1 cellular context compared by ENCODE assay signal in genomic region chr20:38748097-38748862, GRCh38.
TF ChIP-seq lines count a peak whose summit lies in the region.

Gene ACTR5, plus strand, starts transcription at chr20:38748460. Its CDS starts 19 bp downstream, at chr20:38748479.

TF ChIP-seq in HepG2, 621 proteins besides CTCF, POLR2A, EP300 and RAD21 (continued from another document and continues in another):
- TF ChIP-seq, protein P1, sequence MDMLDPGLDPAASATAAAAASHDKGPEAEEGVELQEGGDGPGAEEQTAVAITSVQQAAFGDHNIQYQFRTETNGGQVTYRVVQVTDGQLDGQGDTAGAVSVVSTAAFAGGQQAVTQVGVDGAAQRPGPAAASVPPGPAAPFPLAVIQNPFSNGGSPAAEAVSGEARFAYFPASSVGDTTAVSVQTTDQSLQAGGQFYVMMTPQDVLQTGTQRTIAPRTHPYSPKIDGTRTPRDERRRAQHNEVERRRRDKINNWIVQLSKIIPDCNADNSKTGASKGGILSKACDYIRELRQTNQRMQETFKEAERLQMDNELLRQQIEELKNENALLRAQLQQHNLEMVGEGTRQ (IDR thresholded peaks at IDR 0.05; ENCODE audit: low read depth, low read length), result no peak
- TF ChIP-seq, protein P1 (CRISPR knock-in tag; IDR thresholded peaks at IDR 0.05; ENCODE audit: borderline replicate concordance), result no peak
- TF ChIP-seq PRMT3 (CRISPR knock-in tag; IDR thresholded peaks at IDR 0.05; ENCODE audit: borderline replicate concordance, low read depth), result 0 out of 2 replicates have a peak, but pooled peaks have one; percentile 84
- TF ChIP-seq CREB1 (IDR thresholded peaks at IDR 0.05), result peak; percentile 89
- TF ChIP-seq CREB1 (CRISPR knock-in tag; IDR thresholded peaks at IDR 0.05), result no peak
- TF ChIP-seq PHF5A (CRISPR knock-in tag; IDR thresholded peaks at IDR 0.05; ENCODE audit: low read depth, unreplicated experiment), result peak; percentile 66
- TF ChIP-seq REPIN1 (CRISPR knock-in tag; IDR thresholded peaks at IDR 0.05; ENCODE audit: borderline replicate concordance, low read depth), result peak; percentile 98
- peak; percentile 70 for TF ChIP-seq ZNF792 (CRISPR knock-in tag; IDR thresholded peaks at IDR 0.05)
- TF ChIP-seq TFDP1 (CRISPR knock-in tag; IDR thresholded peaks at IDR 0.05; ENCODE audit: borderline replicate concordance), result peak; percentile 84; the same call in 1 of the 2 replicates
- peak; percentile 98 for TF ChIP-seq ZNF691 (CRISPR knock-in tag; IDR thresholded peaks at IDR 0.05; ENCODE audit: borderline replicate concordance, low read depth)
- TF ChIP-seq TOE1 (CRISPR knock-in tag; IDR thresholded peaks at IDR 0.05), result peak; percentile 83; the same call in 1 of the 2 replicates
- TF ChIP-seq ZMYM2 (CRISPR knock-in tag; IDR thresholded peaks at IDR 0.05), result 0 out of 2 replicates have a peak, but pooled peaks have one; percentile 2
- TF ChIP-seq ZSCAN29 (CRISPR knock-in tag; conservative IDR thresholded peaks at IDR 0.05), result peak; percentile 83; the same call in 1 of the 2 replicates
- peak; percentile 99 for TF ChIP-seq DNMT1 (CRISPR knock-in tag; IDR thresholded peaks at IDR 0.05)
- TF ChIP-seq, protein P2, sequence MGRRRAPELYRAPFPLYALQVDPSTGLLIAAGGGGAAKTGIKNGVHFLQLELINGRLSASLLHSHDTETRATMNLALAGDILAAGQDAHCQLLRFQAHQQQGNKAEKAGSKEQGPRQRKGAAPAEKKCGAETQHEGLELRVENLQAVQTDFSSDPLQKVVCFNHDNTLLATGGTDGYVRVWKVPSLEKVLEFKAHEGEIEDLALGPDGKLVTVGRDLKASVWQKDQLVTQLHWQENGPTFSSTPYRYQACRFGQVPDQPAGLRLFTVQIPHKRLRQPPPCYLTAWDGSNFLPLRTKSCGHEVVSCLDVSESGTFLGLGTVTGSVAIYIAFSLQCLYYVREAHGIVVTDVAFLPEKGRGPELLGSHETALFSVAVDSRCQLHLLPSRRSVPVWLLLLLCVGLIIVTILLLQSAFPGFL (CRISPR knock-in tag; IDR thresholded peaks at IDR 0.05), result peak; percentile 97; the same call in 1 of the 2 replicates
- TF ChIP-seq GATAD2A (CRISPR knock-in tag; IDR thresholded peaks at IDR 0.05), result no peak
- no peak for TF ChIP-seq AGO1 (IDR thresholded peaks at IDR 0.05; ENCODE audit: low read depth, low read length, poor library complexity, severe bottlenecking)
- peak; percentile 95 for TF ChIP-seq ATF7-NPFF (CRISPR knock-in tag; IDR thresholded peaks at IDR 0.05; ENCODE audit: low read depth)
- TF ChIP-seq CENPX (CRISPR knock-in tag; IDR thresholded peaks at IDR 0.05), result no peak
- TF ChIP-seq, protein P3, sequence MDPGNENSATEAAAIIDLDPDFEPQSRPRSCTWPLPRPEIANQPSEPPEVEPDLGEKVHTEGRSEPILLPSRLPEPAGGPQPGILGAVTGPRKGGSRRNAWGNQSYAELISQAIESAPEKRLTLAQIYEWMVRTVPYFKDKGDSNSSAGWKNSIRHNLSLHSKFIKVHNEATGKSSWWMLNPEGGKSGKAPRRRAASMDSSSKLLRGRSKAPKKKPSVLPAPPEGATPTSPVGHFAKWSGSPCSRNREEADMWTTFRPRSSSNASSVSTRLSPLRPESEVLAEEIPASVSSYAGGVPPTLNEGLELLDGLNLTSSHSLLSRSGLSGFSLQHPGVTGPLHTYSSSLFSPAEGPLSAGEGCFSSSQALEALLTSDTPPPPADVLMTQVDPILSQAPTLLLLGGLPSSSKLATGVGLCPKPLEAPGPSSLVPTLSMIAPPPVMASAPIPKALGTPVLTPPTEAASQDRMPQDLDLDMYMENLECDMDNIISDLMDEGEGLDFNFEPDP (CRISPR knock-in tag; conservative IDR thresholded peaks at IDR 0.05), result no peak
- peak; percentile 83; the same call in 1 of the 2 replicates for TF ChIP-seq ZIK1 (CRISPR knock-in tag; IDR thresholded peaks at IDR 0.05; ENCODE audit: borderline replicate concordance, low read depth)
- no peak for TF ChIP-seq NFRKB (IDR thresholded peaks at IDR 0.05)
- TF ChIP-seq ZNF839 (CRISPR knock-in tag; IDR thresholded peaks at IDR 0.05; ENCODE audit: borderline replicate concordance), result peak; percentile 99; the same call in 1 of the 2 replicates
- no peak for TF ChIP-seq ZNF432 (CRISPR knock-in tag; IDR thresholded peaks at IDR 0.05; ENCODE audit: borderline replicate concordance)
- TF ChIP-seq ZNF160 (CRISPR knock-in tag; IDR thresholded peaks at IDR 0.05), result peak; percentile 91
- TF ChIP-seq, protein P4, sequence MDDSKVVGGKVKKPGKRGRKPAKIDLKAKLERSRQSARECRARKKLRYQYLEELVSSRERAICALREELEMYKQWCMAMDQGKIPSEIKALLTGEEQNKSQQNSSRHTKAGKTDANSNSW (CRISPR knock-in tag; IDR thresholded peaks at IDR 0.05; ENCODE audit: borderline replicate concordance), result 0 out of 2 replicates have a peak, but pooled peaks have one; percentile 43
- peak; percentile 50; the same call in 1 of the 2 replicates for TF ChIP-seq SOX5 (CRISPR knock-in tag; IDR thresholded peaks at IDR 0.05; ENCODE audit: borderline replicate concordance)
- no peak for TF ChIP-seq HNRNPL (IDR thresholded peaks at IDR 0.05; ENCODE audit: low read depth, low read length)
- TF ChIP-seq ZNF230 (CRISPR knock-in tag; IDR thresholded peaks at IDR 0.05), result peak; percentile 92
- TF ChIP-seq PHB2 (IDR thresholded peaks at IDR 0.05; ENCODE audit: partially characterized antibody), result no peak
- no peak for TF ChIP-seq ADNP (CRISPR knock-in tag; IDR thresholded peaks at IDR 0.05)
- no peak for TF ChIP-seq HOXA9 (CRISPR knock-in tag; IDR thresholded peaks at IDR 0.05; ENCODE audit: borderline replicate concordance)
- peak; percentile 95 for TF ChIP-seq NKX3-1 (CRISPR knock-in tag; IDR thresholded peaks at IDR 0.05)
- peak; percentile 65; the same call in 1 of the 2 replicates for TF ChIP-seq EED (CRISPR knock-in tag; IDR thresholded peaks at IDR 0.05)
- TF ChIP-seq DMAP1 (CRISPR knock-in tag; IDR thresholded peaks at IDR 0.05), result peak; percentile 89; the same call in 1 of the 2 replicates
- TF ChIP-seq EEA1 (CRISPR knock-in tag; IDR thresholded peaks at IDR 0.05; ENCODE audit: borderline replicate concordance), result peak; percentile 99
- no peak for TF ChIP-seq ZNF577 (CRISPR knock-in tag; IDR thresholded peaks at IDR 0.05; ENCODE audit: borderline replicate concordance, low read depth)
- peak; percentile 68; the same call in 1 of the 2 replicates for TF ChIP-seq ZNF589 (CRISPR knock-in tag; conservative IDR thresholded peaks at IDR 0.05)
- no peak for TF ChIP-seq ZBTB21 (CRISPR knock-in tag; IDR thresholded peaks at IDR 0.05)
- no peak for TF ChIP-seq ZFP82 (CRISPR knock-in tag; IDR thresholded peaks at IDR 0.05; ENCODE audit: borderline replicate concordance)
- TF ChIP-seq HNRNPH1 (optimal IDR thresholded peaks at IDR 0.05; ENCODE audit: low read depth, low read length), result no peak
- TF ChIP-seq KLF9 (CRISPR knock-in tag; IDR thresholded peaks at IDR 0.05; ENCODE audit: low read depth), result no peak
- peak; percentile 45; the same call in 1 of the 2 replicates for TF ChIP-seq ZMYM3 (CRISPR knock-in tag; IDR thresholded peaks at IDR 0.05)
- TF ChIP-seq, protein P5, sequence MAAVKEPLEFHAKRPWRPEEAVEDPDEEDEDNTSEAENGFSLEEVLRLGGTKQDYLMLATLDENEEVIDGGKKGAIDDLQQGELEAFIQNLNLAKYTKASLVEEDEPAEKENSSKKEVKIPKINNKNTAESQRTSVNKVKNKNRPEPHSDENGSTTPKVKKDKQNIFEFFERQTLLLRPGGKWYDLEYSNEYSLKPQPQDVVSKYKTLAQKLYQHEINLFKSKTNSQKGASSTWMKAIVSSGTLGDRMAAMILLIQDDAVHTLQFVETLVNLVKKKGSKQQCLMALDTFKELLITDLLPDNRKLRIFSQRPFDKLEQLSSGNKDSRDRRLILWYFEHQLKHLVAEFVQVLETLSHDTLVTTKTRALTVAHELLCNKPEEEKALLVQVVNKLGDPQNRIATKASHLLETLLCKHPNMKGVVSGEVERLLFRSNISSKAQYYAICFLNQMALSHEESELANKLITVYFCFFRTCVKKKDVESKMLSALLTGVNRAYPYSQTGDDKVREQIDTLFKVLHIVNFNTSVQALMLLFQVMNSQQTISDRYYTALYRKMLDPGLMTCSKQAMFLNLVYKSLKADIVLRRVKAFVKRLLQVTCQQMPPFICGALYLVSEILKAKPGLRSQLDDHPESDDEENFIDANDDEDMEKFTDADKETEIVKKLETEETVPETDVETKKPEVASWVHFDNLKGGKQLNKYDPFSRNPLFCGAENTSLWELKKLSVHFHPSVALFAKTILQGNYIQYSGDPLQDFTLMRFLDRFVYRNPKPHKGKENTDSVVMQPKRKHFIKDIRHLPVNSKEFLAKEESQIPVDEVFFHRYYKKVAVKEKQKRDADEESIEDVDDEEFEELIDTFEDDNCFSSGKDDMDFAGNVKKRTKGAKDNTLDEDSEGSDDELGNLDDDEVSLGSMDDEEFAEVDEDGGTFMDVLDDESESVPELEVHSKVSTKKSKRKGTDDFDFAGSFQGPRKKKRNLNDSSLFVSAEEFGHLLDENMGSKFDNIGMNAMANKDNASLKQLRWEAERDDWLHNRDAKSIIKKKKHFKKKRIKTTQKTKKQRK (IDR thresholded peaks at IDR 0.05; ENCODE audit: low read length), result no peak
- no peak for TF ChIP-seq FOXA1 (IDR thresholded peaks at IDR 0.05)
- peak; percentile 4; the same call in 1 of the 2 replicates for TF ChIP-seq FOXA1 (CRISPR knock-in tag; IDR thresholded peaks at IDR 0.05)
- TF ChIP-seq, protein P6, sequence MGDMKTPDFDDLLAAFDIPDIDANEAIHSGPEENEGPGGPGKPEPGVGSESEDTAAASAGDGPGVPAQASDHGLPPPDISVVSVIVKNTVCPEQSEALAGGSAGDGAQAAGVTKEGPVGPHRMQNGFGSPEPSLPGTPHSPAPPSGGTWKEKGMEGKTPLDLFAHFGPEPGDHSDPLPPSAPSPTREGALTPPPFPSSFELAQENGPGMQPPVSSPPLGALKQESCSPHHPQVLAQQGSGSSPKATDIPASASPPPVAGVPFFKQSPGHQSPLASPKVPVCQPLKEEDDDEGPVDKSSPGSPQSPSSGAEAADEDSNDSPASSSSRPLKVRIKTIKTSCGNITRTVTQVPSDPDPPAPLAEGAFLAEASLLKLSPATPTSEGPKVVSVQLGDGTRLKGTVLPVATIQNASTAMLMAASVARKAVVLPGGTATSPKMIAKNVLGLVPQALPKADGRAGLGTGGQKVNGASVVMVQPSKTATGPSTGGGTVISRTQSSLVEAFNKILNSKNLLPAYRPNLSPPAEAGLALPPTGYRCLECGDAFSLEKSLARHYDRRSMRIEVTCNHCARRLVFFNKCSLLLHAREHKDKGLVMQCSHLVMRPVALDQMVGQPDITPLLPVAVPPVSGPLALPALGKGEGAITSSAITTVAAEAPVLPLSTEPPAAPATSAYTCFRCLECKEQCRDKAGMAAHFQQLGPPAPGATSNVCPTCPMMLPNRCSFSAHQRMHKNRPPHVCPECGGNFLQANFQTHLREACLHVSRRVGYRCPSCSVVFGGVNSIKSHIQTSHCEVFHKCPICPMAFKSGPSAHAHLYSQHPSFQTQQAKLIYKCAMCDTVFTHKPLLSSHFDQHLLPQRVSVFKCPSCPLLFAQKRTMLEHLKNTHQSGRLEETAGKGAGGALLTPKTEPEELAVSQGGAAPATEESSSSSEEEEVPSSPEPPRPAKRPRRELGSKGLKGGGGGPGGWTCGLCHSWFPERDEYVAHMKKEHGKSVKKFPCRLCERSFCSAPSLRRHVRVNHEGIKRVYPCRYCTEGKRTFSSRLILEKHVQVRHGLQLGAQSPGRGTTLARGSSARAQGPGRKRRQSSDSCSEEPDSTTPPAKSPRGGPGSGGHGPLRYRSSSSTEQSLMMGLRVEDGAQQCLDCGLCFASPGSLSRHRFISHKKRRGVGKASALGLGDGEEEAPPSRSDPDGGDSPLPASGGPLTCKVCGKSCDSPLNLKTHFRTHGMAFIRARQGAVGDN (CRISPR knock-in tag; IDR thresholded peaks at IDR 0.05), result peak; percentile 98
